1 cellular context compared by ENCODE assay signal in the genomic region with DNA sequence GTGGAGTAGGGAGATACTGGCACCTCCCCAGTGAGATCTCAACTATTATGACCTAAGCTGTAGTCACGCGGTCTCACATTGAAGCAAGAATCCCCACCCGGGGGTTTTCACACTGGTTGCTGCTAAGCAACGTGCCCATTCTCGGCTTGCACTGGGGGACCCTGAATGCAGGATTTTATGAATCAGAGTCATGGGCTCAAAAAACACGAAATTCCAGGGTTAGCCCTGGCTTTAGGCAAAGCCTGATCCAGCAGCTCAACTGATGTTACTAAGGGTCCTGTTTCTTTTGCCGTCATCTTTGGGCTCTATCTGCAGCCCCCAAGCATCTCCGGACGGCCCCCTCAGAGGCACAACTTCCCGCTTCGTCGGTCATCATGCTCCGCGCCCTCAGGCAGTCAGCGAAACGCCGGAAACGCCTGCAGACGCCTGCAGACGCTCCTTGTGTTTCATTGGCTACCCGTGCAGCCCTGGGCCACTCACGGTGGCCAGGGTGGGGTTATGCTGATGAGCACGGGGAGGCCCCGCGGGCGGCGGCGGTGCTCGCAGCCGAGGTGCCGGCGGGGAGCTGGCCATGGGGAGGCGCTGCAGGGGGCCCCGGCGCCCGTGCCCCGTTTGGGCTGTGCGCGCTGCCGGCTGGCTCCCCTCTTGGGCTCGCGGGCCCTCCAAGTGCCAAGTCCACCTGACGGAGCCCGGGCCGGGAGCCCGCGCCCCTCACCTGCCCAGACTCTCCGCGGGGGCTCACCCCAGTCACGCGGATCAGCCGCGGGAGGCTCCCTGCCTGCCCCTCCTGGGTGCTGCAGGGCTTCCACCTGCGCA.
A peak's percentile ranks its signal among the peaks of the same experiment; 100 is the strongest.
TF ChIP-seq lines count a peak whose summit lies in the region.

No MANE protein-coding gene starts in this region.

TF ChIP-seq in Ishikawa, 13 proteins besides CTCF, POLR2A, EP300 and RAD21 (continued from another document):
- TF ChIP-seq, protein P1, sequence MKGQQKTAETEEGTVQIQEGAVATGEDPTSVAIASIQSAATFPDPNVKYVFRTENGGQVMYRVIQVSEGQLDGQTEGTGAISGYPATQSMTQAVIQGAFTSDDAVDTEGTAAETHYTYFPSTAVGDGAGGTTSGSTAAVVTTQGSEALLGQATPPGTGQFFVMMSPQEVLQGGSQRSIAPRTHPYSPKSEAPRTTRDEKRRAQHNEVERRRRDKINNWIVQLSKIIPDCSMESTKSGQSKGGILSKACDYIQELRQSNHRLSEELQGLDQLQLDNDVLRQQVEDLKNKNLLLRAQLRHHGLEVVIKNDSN (IDR thresholded peaks at IDR 0.05) = 0 out of 2 replicates have a peak, but pooled peaks have one; percentile 11
- TF ChIP-seq CREB1 (IDR thresholded peaks at IDR 0.05; ENCODE audit: low read depth) (peak; percentile 29; the same call in 1 of the 2 replicates), CEBPB (IDR thresholded peaks at IDR 0.05) (no peak), ZBTB7A (IDR thresholded peaks at IDR 0.05; ENCODE audit: low read depth) (peak; percentile 82; the same call in 1 of the 2 replicates), FOXM1 (IDR thresholded peaks at IDR 0.05; ENCODE audit: borderline replicate concordance, low read depth) (no peak), REST (IDR thresholded peaks at IDR 0.05; ENCODE audit: low read depth) (no peak), TEAD4 (IDR thresholded peaks at IDR 0.05) (no peak), NFIC (IDR thresholded peaks at IDR 0.05) (no peak), TAF1 (IDR thresholded peaks at IDR 0.05; ENCODE audit: low read depth) (peak; percentile 59; the same call in 1 of the 2 replicates), TCF12 (IDR thresholded peaks at IDR 0.05; ENCODE audit: low read depth) (no peak)
